ENCODE assay signal across 8 cellular contexts in genomic region chr17:32609085-32609484, GRCh38.
A peak's percentile ranks its signal among the peaks of the same experiment; 100 is the strongest.
DNase-seq lines count a peak whose midpoint lies in the region; ATAC-seq and TF ChIP-seq lines count a peak whose summit lies in the region.

No MANE protein-coding gene starts in this region.

- no peaks in the 10 kb centered on the region for H3K4me1 ChIP-seq in upper lobe of left lung

- ATAC-seq in upper lobe of left lung (ENCODE audit: low FRiP score in 2 of 2) (no peak), HG02623 (IDR thresholded peaks at IDR 0.05; ENCODE audit: unreplicated experiment) (no peak), GM21576 (IDR thresholded peaks at IDR 0.05; ENCODE audit: unreplicated experiment) (no peak)

- H3K9me3 ChIP-seq in upper lobe of left lung, result no peaks in the 10 kb centered on the region

- no peak overlapping the region for H3K27ac ChIP-seq in upper lobe of left lung

- H3K4me3 ChIP-seq in upper lobe of left lung, result no peak overlapping the region

- 40 to 74% methylated on average over 7 of the region's 7 CpGs for WGBS in upper lobe of left lung, 2 donors

- peak; percentile 63 for DNase-seq in GM13977 (ENCODE audit: low spot score)
- DNase-seq in KBM-7, result peak; percentile 78
- peak; percentile 48 for DNase-seq in T-helper 9 cell
- peak; percentile 18 for DNase-seq in amniotic epithelial cell (ENCODE audit: low read depth)
- peak; percentile 83 for DNase-seq in myocyte (ENCODE audit: low read depth)
- peak; percentile 42 to 60 for DNase-seq in upper lobe of left lung

- no peak for TF ChIP-seq EP300 in upper lobe of left lung (IDR thresholded peaks at IDR 0.05)

- peaks cover 0 to 7% (median 0%) of the 10 kb centered on the region in 4 donors for H3K36me3 ChIP-seq in upper lobe of left lung

- in situ Hi-C loops in GM13977 (cut with MboI; ENCODE audit: low pct_unique_long_range_greater_than_20kb, low sequenced_read_pairs, unreplicated experiment), result loop anchor here (25.0 kb wide), 1 partner anchor 122 kb away; the partner anchor contains the start of gene CDK5R1
- in situ Hi-C loops in KBM-7 (cut with MboI; ENCODE audit: low pct_unique_long_range_greater_than_20kb, low sequenced_read_pairs), result no loop called here

- H3K27me3 ChIP-seq in upper lobe of left lung, result no peaks in the 10 kb centered on the region

- TF ChIP-seq POLR2A in upper lobe of left lung (IDR thresholded peaks at IDR 0.05), result no peak

- TF ChIP-seq CTCF in GM13977 (IDR thresholded peaks at IDR 0.05; ENCODE audit: extremely low read depth, insufficient read depth, missing control alignments) (peak; percentile 73), upper lobe of left lung (IDR thresholded peaks at IDR 0.05) (peak in 4 of 6 experiments; percentile 16 to 55 (median 44))

Comparison
In these comparisons a context has a peak if more than half of its experiments do, and no peak if none do; other contexts are left out.
1. DNase-seq: peak in every context shown above with its lines; median percentile 83 in myocyte; 78 in KBM-7; 63 in GM13977; 51 in upper lobe of left lung; 48 in T-helper 9 cell; 18 in amniotic epithelial cell.